Comparison of ENCODE assay signal across 8 cellular contexts in genomic region chr2:47437287-47437686, GRCh38. TPM values are rescaled to one million over a fixed set of nuclear protein-coding genes. Genes with fewer than 3 reads are reported as not detected.
DNase-seq lines count a peak whose midpoint lies in the region; ATAC-seq, FAIRE-seq and TF ChIP-seq lines count a peak whose summit lies in the region.

No MANE protein-coding gene starts in this region.

- peaks cover 6 to 7% (median 7%) of the 10 kb centered on the region in 3 donors for H3K36me3 Mint-ChIP-seq in immature natural killer cell

- ATAC-seq in A549, result peak; percentile 58 to 68; a peak in 4 of 6 replicates
- ATAC-seq in GM19328 (IDR thresholded peaks at IDR 0.05; ENCODE audit: unreplicated experiment), result no peak
- no peak for ATAC-seq in GM18858 (IDR thresholded peaks at IDR 0.05; ENCODE audit: unreplicated experiment)

- in situ Hi-C loops in GM13976 (cut with MboI; ENCODE audit: low sequenced_read_pairs, unreplicated experiment) (no loop called here), KBM-7 (cut with MboI; ENCODE audit: low pct_unique_long_range_greater_than_20kb, low sequenced_read_pairs) (no loop called here)

- H3K9me3 Mint-ChIP-seq in immature natural killer cell, result no peaks in the 10 kb centered on the region

- CTCF ChIA-PET in A549 (lab: Yijun Ruan, JAX), result interaction anchor here (0.6 to 7.3 kb wide), 56 partner anchors 8 to 670 kb away, joined by 3 to 170 read pairs (median 4); partner anchors contain the start of gene MSH6

- peak; percentile 40 to 51 for DNase-seq in A549 (ENCODE audit: low read depth in 1 of 2, low spot score in 1 of 2)
- peak; percentile 24 for DNase-seq in GM13976 (ENCODE audit: low spot score)
- peak; percentile 6 to 7 (median 6) for DNase-seq in immature natural killer cell
- DNase-seq in KBM-7, result no peak
- DNase-seq in activated gamma-delta T cell (lab: John Stamatoyannopoulos, UW), result no peak

- peak; percentile 64 to 86 for TF ChIP-seq RAD21 in A549 (conservative IDR thresholded peaks at IDR 0.05 in 1 of 2, IDR thresholded peaks at IDR 0.05 in 1 of 2)

- peaks cover 0 to 2% (median 1%) of the 10 kb centered on the region in 3 donors for H3K27me3 Mint-ChIP-seq in immature natural killer cell (ENCODE audit: low read depth in 3 of 3)

- no peak overlapping the region for H3K27ac Mint-ChIP-seq in immature natural killer cell

- TF ChIP-seq POLR2A in A549 (IDR thresholded peaks at IDR 0.05; ENCODE audit: low read length), result no peak

- TF ChIP-seq CTCF in A549 (IDR thresholded peaks at IDR 0.05) (peak; percentile 83), GM13976 (IDR thresholded peaks at IDR 0.05; ENCODE audit: borderline replicate concordance, control extremely low read depth, extremely low read depth, insufficient read depth, missing control alignments) (no peak), VCaP (conservative IDR thresholded peaks at IDR 0.05) (peak; percentile 79)

- POLR2A ChIA-PET in A549 (lab: Yijun Ruan, JAX), result interaction anchor here (1.2 kb wide), 1 partner anchor 330 kb away, joined by 8 read pairs; no protein-coding TSS in a partner anchor

- TF ChIP-seq EP300 in A549 (IDR thresholded peaks at IDR 0.05), result no peak

- no peak for FAIRE-seq in A549 (lab: Jason Lieb, UNC)

- H3K4me1 ChIP-seq in A549, result no peaks in the 10 kb centered on the region

- H3K9me3 ChIP-seq in A549, result no peaks in the 10 kb centered on the region

- H3K4me3 Mint-ChIP-seq in immature natural killer cell, result no peak overlapping the region

- no peaks in the 10 kb centered on the region for H3K4me1 Mint-ChIP-seq in immature natural killer cell

- H3K4me2 ChIP-seq in A549, result no peak overlapping the region

- H3K27ac ChIP-seq in A549, result no peak overlapping the region
- no peak overlapping the region for H3K27ac ChIP-seq in VCaP

- no peak overlapping the region for H3K4me3 ChIP-seq in A549

- WGBS in A549 (ENCODE audit: missing lambda C conversion rate), result 36% methylated on average over 4 of the region's 4 CpGs

TF ChIP-seq in A549, 52 proteins besides CTCF, POLR2A, EP300 and RAD21:
- TF ChIP-seq SMC3 (IDR thresholded peaks at IDR 0.05), result peak; percentile 83
- no peak for TF ChIP-seq FOXS1 (CRISPR knock-in tag; IDR thresholded peaks at IDR 0.05)
- TF ChIP-seq CHD2 (IDR thresholded peaks at IDR 0.05; ENCODE audit: low read length, partially characterized antibody), result no peak
- TF ChIP-seq ZC3H11A (IDR thresholded peaks at IDR 0.05), result peak; percentile 100
- no peak for TF ChIP-seq RCOR1 (IDR thresholded peaks at IDR 0.05; ENCODE audit: low read depth, low read length)
- no peak for TF ChIP-seq JUNB (IDR thresholded peaks at IDR 0.05)

RNA-seq across cellular contexts. Expression of gene MSH2, which starts 34.3 kb away (rescaled TPM):
- 46.2 and 59.0 TPM in 2 replicates for polyA plus RNA-seq in A549 (2011; rRNA removed)
- 20.1 and 21.3 TPM in 2 replicates for polyA plus RNA-seq in A549 (2012; cell fraction: cytosol; rRNA removed)
- 11.6 and 14.8 TPM in 2 replicates for polyA plus RNA-seq in A549 (2012; cell fraction: nucleus; rRNA removed)
- 49.7 to 55.2 TPM (median 52.8 TPM) in 3 replicates for polyA plus RNA-seq in A549 (2017; fragmentation: RNase III; extraction: RNeasy Plus Mini Kit Qiagen cat#74134 plus additional on column Dnase treatment)
- 17.1 and 20.8 TPM in 2 replicates for polyA minus RNA-seq in A549 (2011; rRNA and poly(A)+ RNA removed)
- 10 to 100 TPM; 22.9 to 34.2 (median 27.5) TPM for polyA plus RNA-seq in immature natural killer cell

Comparison
In these comparisons a context has a peak if more than half of its experiments do, and no peak if none do; other contexts are left out.
1. ATAC-seq: peak in A549 (2 of 2); none in GM19328 (single experiment) and GM18858 (single experiment).
2. DNase-seq: peak in A549 (2 of 2), GM13976 (single experiment) and immature natural killer cell (3 of 3); none in KBM-7 (single experiment) and activated gamma-delta T cell (single experiment).